ENCODE assay signal across 14 cellular contexts in the genomic region with DNA sequence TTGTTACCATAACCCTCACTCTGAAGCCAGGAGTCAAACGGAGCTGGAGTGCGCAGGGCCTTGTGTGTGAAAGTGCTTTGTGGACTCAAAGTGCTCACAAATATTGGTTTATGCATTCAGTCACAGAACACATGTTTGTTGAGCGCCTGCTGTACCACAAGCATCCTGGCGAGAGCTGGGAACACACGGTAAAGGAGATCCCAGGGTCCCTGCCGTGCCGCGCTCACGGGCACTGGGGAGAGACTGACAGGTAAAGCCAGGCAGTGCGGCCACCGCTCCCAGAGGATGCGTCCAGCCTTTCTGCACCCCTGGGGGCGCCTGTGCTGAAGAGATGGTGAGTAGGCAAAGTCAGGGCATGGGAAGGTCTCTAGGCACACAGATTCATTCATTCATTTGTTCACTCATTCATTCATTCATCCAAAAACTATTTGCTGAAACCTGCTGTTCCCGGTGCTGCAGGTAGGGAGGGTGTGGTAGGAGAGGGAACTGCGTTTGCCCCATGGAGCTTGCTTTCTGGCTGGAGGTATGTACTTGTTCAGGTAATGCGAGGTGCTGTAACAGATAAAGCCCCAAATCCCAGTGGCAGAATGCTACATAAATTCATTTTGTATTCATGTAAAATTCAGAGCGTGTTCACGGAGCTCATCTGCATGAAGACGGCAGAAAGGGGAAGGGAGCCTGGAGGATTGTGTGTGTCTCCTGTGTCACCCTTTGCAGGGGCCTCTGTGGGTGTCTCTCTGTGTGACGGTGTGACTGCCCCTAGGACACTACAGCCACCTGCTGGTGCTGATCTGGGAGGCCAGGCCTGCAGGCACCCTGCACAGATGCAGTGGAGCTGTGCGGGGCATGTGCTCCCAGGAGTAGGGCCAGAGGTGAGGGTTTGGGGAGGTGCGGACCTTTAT.
DNase-seq lines count a peak whose midpoint lies in the region; ATAC-seq and TF ChIP-seq lines count a peak whose summit lies in the region.
"Had no signal": no experiment of that assay in that cellular context is flagged by ENCODE, and none has a peak within 500 bp of the region (broad histone marks: within the 10 kb centered on the region; RNA-seq: fewer than 3 reads in every experiment).

No MANE protein-coding gene starts in this region.

- H3K4me3 Mint-ChIP-seq in endothelial cell (ENCODE audit: unreplicated experiment), result no peak overlapping the region
- H3K4me3 Mint-ChIP-seq: activated naive CD8-positive, alpha-beta T cell treated with anti-CD3 and anti-CD28 coated beads, Interleukin-2, amount 10 ng/mL, durations not matched to agents 7 days and 5 days had no signal

- H3K4me1 ChIP-seq in left ventricle myocardium inferior (peaks cover 8% of the 10 kb centered on the region), vagina (no peaks in the 10 kb centered on the region)
- H3K4me1 ChIP-seq: left lung had no signal

- no peaks in the 10 kb centered on the region for H3K9me3 ChIP-seq in left ventricle myocardium inferior (replicated peaks)
- no peaks in the 10 kb centered on the region for H3K9me3 ChIP-seq in vagina
- H3K9me3 ChIP-seq: BLaER1 treated with 17β-estradiol and CSF1 and Interleukin-3, amounts not matched to agents 10 nM and 100 nM; left lung had no signal

- no peaks in the 10 kb centered on the region for H3K27me3 Mint-ChIP-seq in endothelial cell (ENCODE audit: unreplicated experiment)

- intact Hi-C loops in left ventricle myocardium inferior (cut with micrococcal nuclease), result no loop called here
- intact Hi-C loops in Right ventricle myocardium superior (cut with DNase I), result no loop called here
- intact Hi-C loops in vagina (cut with DNase I), result no loop called here

- H3K4me1 Mint-ChIP-seq in endothelial cell (ENCODE audit: unreplicated experiment), result peaks cover 10% of the 10 kb centered on the region

- H3K27me3 ChIP-seq in left ventricle myocardium inferior (ENCODE audit: low read depth) (peaks cover 87% of the 10 kb centered on the region), vagina (no peaks in the 10 kb centered on the region)

- DNase-seq in left ventricle myocardium inferior (no peak), Right ventricle myocardium superior (no peak), NCI-H1694 treated with DMSO at 0.1 percent for 48 hours (lab: John Stamatoyannopoulos, UW) (peak; percentile 9), endothelial cell (ENCODE audit: low spot score) (peak; percentile 34), vagina (ENCODE audit: extremely low spot score in 2 of 2) (peak; percentile 52 to 67)
- DNase-seq in stimulated activated naive CD4-positive, alpha-beta T cell treated with Interleukin-2 at 50 U/mL for 16 hours (lab: John Stamatoyannopoulos, UW), result no peak
- DNase-seq: activated CD4-positive, alpha-beta T cell treated with anti-CD3 and anti-CD28 coated beads for 4 hours; activated naive CD8-positive, alpha-beta T cell treated with anti-CD3 and anti-CD28 coated beads, Interleukin-2, amount 10 ng/mL, durations not matched to agents 7 days and 5 days; foreskin fibroblast; left lung; SHP77 had no signal

- peak; percentile 22 for TF ChIP-seq CTCF in left ventricle myocardium inferior (IDR thresholded peaks at IDR 0.05; ENCODE audit: borderline replicate concordance)
- no peak for TF ChIP-seq CTCF in endothelial cell (IDR thresholded peaks at IDR 0.05; ENCODE audit: unreplicated experiment)
- no peak for TF ChIP-seq CTCF in vagina (IDR thresholded peaks at IDR 0.05)

- ATAC-seq in Right ventricle myocardium superior (ENCODE audit: poor library complexity) (no peak), HG03139 (IDR thresholded peaks at IDR 0.05; ENCODE audit: unreplicated experiment) (no peak), GM21390 (IDR thresholded peaks at IDR 0.05; ENCODE audit: unreplicated experiment) (no peak)
- ATAC-seq: left lung had no signal

- H3K27ac ChIP-seq in left ventricle myocardium inferior (replicated peaks) (no peak overlapping the region), vagina (no peak overlapping the region)
- H3K27ac ChIP-seq: BLaER1 treated with 17β-estradiol and CSF1 and Interleukin-3, amounts not matched to agents 10 nM and 100 nM; left lung had no signal

- H3K36me3 ChIP-seq in left ventricle myocardium inferior (no peaks in the 10 kb centered on the region), vagina (no peaks in the 10 kb centered on the region)
- H3K36me3 ChIP-seq: BLaER1 treated with 17β-estradiol and CSF1 and Interleukin-3, amounts not matched to agents 10 nM and 100 nM; left lung had no signal

- H3K36me3 Mint-ChIP-seq in endothelial cell (ENCODE audit: low read depth, unreplicated experiment), result no peaks in the 10 kb centered on the region
- H3K36me3 Mint-ChIP-seq: activated naive CD8-positive, alpha-beta T cell treated with anti-CD3 and anti-CD28 coated beads, Interleukin-2, amount 10 ng/mL, durations not matched to agents 7 days and 5 days had no signal

- no peaks in the 10 kb centered on the region for H3K9me3 Mint-ChIP-seq in endothelial cell (ENCODE audit: unreplicated experiment)
- H3K9me3 Mint-ChIP-seq: activated naive CD8-positive, alpha-beta T cell treated with anti-CD3 and anti-CD28 coated beads, Interleukin-2, amount 10 ng/mL, durations not matched to agents 7 days and 5 days had no signal

- H3K4me3 ChIP-seq in left ventricle myocardium inferior, result no peak overlapping the region
- no peak overlapping the region for H3K4me3 ChIP-seq in vagina
- H3K4me3 ChIP-seq: BLaER1 treated with 17β-estradiol and CSF1 and Interleukin-3, amounts not matched to agents 10 nM and 100 nM; left lung had no signal

- no peak for TF ChIP-seq POLR2A in vagina (IDR thresholded peaks at IDR 0.05)

- no peak overlapping the region for H3K27ac Mint-ChIP-seq in endothelial cell (ENCODE audit: unreplicated experiment)
- H3K27ac Mint-ChIP-seq: activated naive CD8-positive, alpha-beta T cell treated with anti-CD3 and anti-CD28 coated beads, Interleukin-2, amount 10 ng/mL, durations not matched to agents 7 days and 5 days had no signal

Comparison
In these comparisons a context has a peak if more than half of its experiments do, and no peak if none do; other contexts are left out.
1. DNase-seq: peak in NCI-H1694 treated with DMSO at 0.1 percent for 48 hours (single experiment), endothelial cell (single experiment) and vagina (2 of 2); none in left ventricle myocardium inferior (single experiment), Right ventricle myocardium superior (single experiment) and stimulated activated naive CD4-positive, alpha-beta T cell treated with Interleukin-2 at 50 U/mL for 16 hours (single experiment).